In genomic region chr2:63891488-63892030, GRCh38 we compare ENCODE assay signal across 19 cellular contexts. TPM values are rescaled to one million over a fixed set of nuclear protein-coding genes. Genes with fewer than 3 reads are reported as not detected.
A peak's percentile ranks its signal among the peaks of the same experiment; 100 is the strongest.
DNase-seq lines count a peak whose midpoint lies in the region; ATAC-seq and TF ChIP-seq lines count a peak whose summit lies in the region.
"Had no signal": no experiment of that assay in that cellular context is flagged by ENCODE, and none has a peak within 500 bp of the region (broad histone marks: within the 10 kb centered on the region; RNA-seq: fewer than 3 reads in every experiment).

No MANE protein-coding gene starts in this region.

- H3K4me3 ChIP-seq in LNCaP clone FGC (ENCODE audit: low read depth, low read length): no peak overlapping the region
- H3K4me3 ChIP-seq in dorsolateral prefrontal cortex: no peak overlapping the region
- H3K4me3 ChIP-seq: skin epidermis had no signal

- TF ChIP-seq CTCF in LNCaP clone FGC (IDR thresholded peaks at IDR 0.05; ENCODE audit: control insufficient read depth, extremely low read depth, insufficient read depth) (no peak), dorsolateral prefrontal cortex (IDR thresholded peaks at IDR 0.05 in 54 of 56, conservative IDR thresholded peaks at IDR 0.05 in 2 of 56; ENCODE audit: low read depth in 1 of 56, partially characterized antibody in 56 of 56) (no peak)

- H3K27me3 ChIP-seq in dorsolateral prefrontal cortex: no peaks in the 10 kb centered on the region

- ATAC-seq in GM19035 (IDR thresholded peaks at IDR 0.05; ENCODE audit: unreplicated experiment) (no peak), GM21786 (IDR thresholded peaks at IDR 0.05; ENCODE audit: unreplicated experiment) (no peak)
- ATAC-seq: activated CD4-positive, CD25-positive, alpha-beta regulatory T cell treated with anti-CD3 and anti-CD28 coated beads, Interleukin-2, amount 50 U/mL, for 24 hours; SK-N-SH treated with all-trans-retinoic acid at 6 μM for 48 hours had no signal

- peak overlapping the region in 43 of 59 donors; percentile 1 to 72 (median 41) for H3K27ac ChIP-seq in dorsolateral prefrontal cortex
- H3K27ac ChIP-seq: RWPE1, skin epidermis had no signal

- intact Hi-C loops in dorsolateral prefrontal cortex (cut with DNase I): no loop called here

- DNase-seq in COLO829 (ENCODE audit: low spot score) (peak; percentile 19), LNCaP clone FGC (ENCODE audit: low read depth) (peak; percentile 46), dorsolateral prefrontal cortex (no peak), pons (ENCODE audit: low spot score) (peak; percentile 81), NCI-H524 treated with DMSO at 0.1 percent for 48 hours (lab: John Stamatoyannopoulos, UW) (no peak)
- DNase-seq: activated CD8-positive, alpha-beta memory T cell treated with anti-CD3 and anti-CD28 coated beads for 24 hours; Calu3; central memory CD4-positive, alpha-beta T cell; effector memory CD4-positive, alpha-beta T cell; EL; NCI-H1417; NCI-H2107; NCI-H510A treated with DMSO at 0.1 percent for 48 hours had no signal

RNA-seq across cellular contexts. Expression of gene UGP2, which starts 49.9 kb away (rescaled TPM):
- total RNA-seq in dorsolateral prefrontal cortex: 100 to 1,000 TPM in 119 of 120 experiments, 10 to 100 TPM in 1; 84.4 to 293 (median 212) TPM

Comparison
In these comparisons a context has a peak if more than half of its experiments do, and no peak if none do; other contexts are left out.
1. DNase-seq: peak in COLO829 (single experiment), LNCaP clone FGC (single experiment) and pons (single experiment); none in dorsolateral prefrontal cortex (0 of 10) and NCI-H524 treated with DMSO at 0.1 percent for 48 hours (single experiment).